Comparison of ENCODE assay signal across 26 cellular contexts in the genomic region with DNA sequence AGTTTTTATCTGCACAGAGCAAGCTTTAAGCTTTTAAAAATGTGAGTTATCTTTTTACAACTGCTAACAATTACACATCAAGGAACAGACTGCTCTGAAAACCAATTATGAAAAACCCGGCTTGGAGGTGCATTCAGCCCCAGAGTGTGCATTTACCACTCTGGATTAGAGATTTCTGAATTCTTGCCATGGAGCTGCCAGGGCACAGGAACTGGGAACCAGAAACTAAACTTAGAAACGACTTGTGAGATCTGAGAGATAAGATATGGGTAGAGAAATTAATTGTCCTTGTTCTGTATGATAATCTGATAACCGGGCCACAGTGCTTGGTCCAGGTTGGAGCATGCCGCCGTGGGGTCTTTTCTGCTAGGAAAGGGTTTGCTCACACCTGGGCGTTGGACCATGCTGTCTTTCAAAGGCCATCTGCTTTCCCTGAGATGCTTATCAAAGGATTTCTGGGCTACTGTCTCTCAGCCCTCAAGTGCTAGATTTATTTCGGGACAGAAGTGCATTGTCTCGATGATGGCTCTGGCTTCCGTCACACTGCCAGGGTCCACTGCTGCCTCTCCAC.
"Had no signal": no experiment of that assay in that cellular context is flagged by ENCODE, and none has a peak within 500 bp of the region (broad histone marks: within the 10 kb centered on the region; RNA-seq: fewer than 3 reads in every experiment).

No MANE protein-coding gene starts in this region.

- H3K36me3 ChIP-seq: adrenal gland, cardiac muscle cell, esophagus muscularis mucosa, heart right ventricle, left lung, neutrophil, ovary, sigmoid colon, suprapubic skin, tibial artery, upper lobe of right lung had no signal

- H3K4me3 ChIP-seq: adrenal gland, body of pancreas, cardiac muscle cell, esophagus muscularis mucosa, heart right ventricle, left lung, lung, ovary, psoas muscle, sigmoid colon, smooth muscle cell, suprapubic skin, tibial artery, upper lobe of right lung had no signal

- H3K27ac ChIP-seq: adrenal gland, body of pancreas, cardiac muscle cell, esophagus muscularis mucosa, heart right ventricle, left lung, neutrophil, ovary, psoas muscle, sigmoid colon, suprapubic skin, tibial artery, upper lobe of right lung had no signal

- H3K9me3 ChIP-seq: adrenal gland, body of pancreas, esophagus muscularis mucosa, heart right ventricle, left lung, neutrophil, ovary, psoas muscle, sigmoid colon, suprapubic skin, tibial artery, upper lobe of right lung had no signal

- H3K27me3 ChIP-seq: adrenal gland, body of pancreas, cardiac muscle cell, esophagus muscularis mucosa, heart right ventricle, left lung, ovary, sigmoid colon, suprapubic skin, tibial artery, upper lobe of right lung had no signal

- H3K4me2 ChIP-seq: smooth muscle cell had no signal

- H3K4me1 ChIP-seq: adrenal gland, body of pancreas, left lung, psoas muscle, sigmoid colon, suprapubic skin, tibial artery, upper lobe of right lung had no signal

- DNase-seq: activated CD4-positive, alpha-beta T cell treated with anti-CD3 and anti-CD28 coated beads for 4 hours; activated CD4-positive, alpha-beta T cell treated with anti-CD3 and anti-CD28 coated beads, Interleukin-2, amount 50 U/mL, for 4 hours; activated effector memory CD4-positive, alpha-beta T cell treated with Interleukin-2 at 50 U/mL for 16 hours; activated naive CD4-positive, alpha-beta T cell treated with anti-CD3 and anti-CD28 coated beads for 36 hours; activated naive CD8-positive, alpha-beta T cell treated with anti-CD3 and anti-CD28 coated beads for 36 hours; activated T-cell treated with anti-CD3 and anti-CD28 coated beads for 4 hours; adrenal gland; aorta; body of pancreas; foreskin melanocyte; heart right ventricle; left lung; ovary; psoas muscle; sigmoid colon; stimulated activated CD4-positive, alpha-beta T cell treated with anti-CD3 and anti-CD28 coated beads, Interleukin-15, amount 100 ng/mL, for 24 hours; stimulated activated CD4-positive, alpha-beta T cell treated with anti-CD3 and anti-CD28 coated beads, Interleukin-2, amount 100 ng/mL, for 24 hours; stimulated activated naive CD4-positive, alpha-beta T cell; tibial artery; upper lobe of right lung had no signal

- ATAC-seq: body of pancreas, heart right ventricle, left lung, psoas muscle, upper lobe of right lung had no signal
